Comparison of ENCODE assay signal across 8 cellular contexts in the genomic region with DNA sequence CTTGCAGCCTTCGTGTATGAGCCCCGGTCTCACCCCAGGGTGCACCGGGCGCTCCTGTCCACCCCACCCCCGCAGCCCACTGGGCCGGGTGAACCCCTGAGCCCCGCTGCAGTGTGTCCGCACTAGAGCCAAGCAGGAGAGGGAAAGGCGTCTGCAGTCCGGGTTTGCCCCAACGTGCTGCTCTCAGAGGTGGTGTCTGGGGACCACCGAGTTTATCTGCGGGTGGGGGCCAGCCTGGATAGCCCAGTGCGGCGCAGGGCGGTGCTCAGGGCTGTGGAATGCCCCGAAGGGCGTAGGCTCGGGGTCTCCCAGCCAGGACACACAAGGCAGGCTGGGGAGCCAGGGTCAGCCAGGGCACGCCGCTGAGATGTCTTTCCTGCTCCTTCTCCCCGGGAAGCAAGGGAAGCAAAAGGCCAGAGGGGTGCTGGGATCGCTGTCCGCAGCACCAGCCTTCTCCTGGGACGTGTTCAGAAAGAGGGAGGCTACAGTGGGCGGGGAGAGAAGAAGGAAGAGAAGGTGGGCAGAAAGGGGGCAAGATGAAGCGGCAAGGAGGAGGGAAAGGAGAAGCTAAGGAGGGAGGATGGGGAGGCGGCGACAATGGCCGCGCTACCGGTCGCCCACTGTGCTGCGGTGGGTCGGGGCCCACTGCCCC. TPM values are rescaled to one million over a fixed set of nuclear protein-coding genes. Genes with fewer than 3 reads are reported as not detected.
A peak's percentile ranks its signal among the peaks of the same experiment; 100 is the strongest.
DNase-seq lines count a peak whose midpoint lies in the region; ATAC-seq and TF ChIP-seq lines count a peak whose summit lies in the region.

No MANE protein-coding gene starts in this region.

- H3K27ac ChIP-seq in gastroesophageal sphincter: peak overlapping the region in 3 of 4 donors; percentile 69 to 82 (median 78)

- DNase-seq in progenitor cell of endocrine pancreas (ENCODE audit: low spot score, unreplicated experiment): peak; percentile 15
- DNase-seq in NCI-H82 (lab: John Stamatoyannopoulos, UW): no peak
- no peak for DNase-seq in NCI-H69 (lab: John Stamatoyannopoulos, UW)

- TF ChIP-seq CTCF in WI38 (IDR thresholded peaks at IDR 0.05; ENCODE audit: low read depth, low read length) (no peak), gastroesophageal sphincter (IDR thresholded peaks at IDR 0.05) (no peak), progenitor cell of endocrine pancreas (IDR thresholded peaks at IDR 0.05; ENCODE audit: unreplicated experiment) (no peak)

- peak overlapping the region; percentile 80 for H3K4me3 Mint-ChIP-seq in progenitor cell of endocrine pancreas (ENCODE audit: low read depth)

- H3K9me3 Mint-ChIP-seq in progenitor cell of endocrine pancreas (ENCODE audit: low read depth): no peaks in the 10 kb centered on the region

- H3K9me3 ChIP-seq in gastroesophageal sphincter: no peaks in the 10 kb centered on the region

- peaks cover 0 to 54% (median 18%) of the 10 kb centered on the region in 3 donors for H3K4me1 ChIP-seq in gastroesophageal sphincter

- peak overlapping the region; percentile 94 for H3K27ac Mint-ChIP-seq in progenitor cell of endocrine pancreas

- 2% methylated on average over 13 of the region's 35 CpGs; no CpG with 5 or more reads in 1 of the 2 donors for WGBS in gastroesophageal sphincter (ENCODE audit: low coverage in 1 of 2), 2 donors

- H3K4me3 ChIP-seq in WI38 (ENCODE audit: low read depth, low read length): peak overlapping the region; percentile 44; the same call in 1 of the 2 replicates
- H3K4me3 ChIP-seq in gastroesophageal sphincter: peak overlapping the region; percentile 53 to 70

- H3K36me3 ChIP-seq in gastroesophageal sphincter: no peaks in the 10 kb centered on the region

- no peaks in the 10 kb centered on the region for H3K27me3 ChIP-seq in gastroesophageal sphincter

- ATAC-seq in GM18502 (IDR thresholded peaks at IDR 0.05; ENCODE audit: poor library complexity, unreplicated experiment) (peak; percentile 31), gastroesophageal sphincter (peak; percentile 27), GM18858 (IDR thresholded peaks at IDR 0.05; ENCODE audit: unreplicated experiment) (no peak), GM19023 (IDR thresholded peaks at IDR 0.05; ENCODE audit: unreplicated experiment) (no peak)

- peaks cover 22% of the 10 kb centered on the region for H3K4me1 Mint-ChIP-seq in progenitor cell of endocrine pancreas (ENCODE audit: low read depth)

- no peak for TF ChIP-seq POLR2A in gastroesophageal sphincter (IDR thresholded peaks at IDR 0.05)

- TF ChIP-seq EP300 in gastroesophageal sphincter (IDR thresholded peaks at IDR 0.05): no peak

- H3K36me3 Mint-ChIP-seq in progenitor cell of endocrine pancreas (ENCODE audit: insufficient read depth): no peaks in the 10 kb centered on the region

- H3K27me3 Mint-ChIP-seq in progenitor cell of endocrine pancreas: peaks cover 27% of the 10 kb centered on the region

RNA-seq across cellular contexts. Expression of a gene that starts 56.6 kb away (rescaled TPM):
- total RNA-seq in gastroesophageal sphincter: 1 to 10 TPM in 1 of 4 donors, not detected in 3; 1.3 TPM
- not detected in 2 replicates for total RNA-seq in progenitor cell of endocrine pancreas

Comparison
In these comparisons a context has a peak if more than half of its experiments do, and no peak if none do; other contexts are left out.
1. ATAC-seq: peak in GM18502 (single experiment) and gastroesophageal sphincter (single experiment); none in GM18858 (single experiment) and GM19023 (single experiment).